Comparison of ENCODE assay signal across 17 cellular contexts in genomic region chr6:75933387-75933975, GRCh38.
DNase-seq lines count a peak whose midpoint lies in the region; ATAC-seq and TF ChIP-seq lines count a peak whose summit lies in the region.
"Had no signal": no experiment of that assay in that cellular context is flagged by ENCODE, and none has a peak within 500 bp of the region (broad histone marks: within the 10 kb centered on the region; RNA-seq: fewer than 3 reads in every experiment).

No MANE protein-coding gene starts in this region.

- CTCF ChIA-PET in A673 (lab: Charles Lee): no interaction called here

- POLR2A ChIA-PET in A673 (lab: Charles Lee; ENCODE audit: low non-redundant PET): no interaction called here

- no peaks in the 10 kb centered on the region for H3K9me3 ChIP-seq in lung (ENCODE audit: control insufficient read depth in 2 of 2, insufficient read depth in 1 of 2, low read length in 1 of 2)
- no peaks in the 10 kb centered on the region for H3K9me3 ChIP-seq in A673 (ENCODE audit: low read depth, low read length, poor library complexity, severe bottlenecking)
- H3K9me3 ChIP-seq: A549, HAP-1 had no signal

- peak; percentile 16 for ATAC-seq in lung (ENCODE audit: insufficient read depth, low FRiP score)
- ATAC-seq: A549 had no signal

- in situ Hi-C loops in G401 (cut with HindIII; ENCODE audit: low sequenced_read_pairs): no loop called here

- H3K4me3 ChIP-seq in lung (no peak overlapping the region), A673 (ENCODE audit: low read depth, low read length, poor library complexity, severe bottlenecking) (no peak overlapping the region)
- H3K4me3 ChIP-seq: A549, HAP-1, PC-9 had no signal

- H3K27ac ChIP-seq in lung (ENCODE audit: low read depth in 1 of 2, low read length in 1 of 2): no peak overlapping the region
- H3K27ac ChIP-seq in A673 (ENCODE audit: low read depth, low read length, poor library complexity, severe bottlenecking): no peak overlapping the region
- H3K27ac ChIP-seq: A549, PC-9 had no signal

- DNase-seq in NCI-H748 (lab: John Stamatoyannopoulos, UW; ENCODE audit: unreplicated experiment): peak; percentile 35
- DNase-seq in NCI-H748 treated with DMSO at 0.1 percent for 48 hours (lab: John Stamatoyannopoulos, UW): no peak
- DNase-seq in G401 (ENCODE audit: low spot score): peak; percentile 4
- peak; percentile 9 for DNase-seq in RPMI8226
- no peak for DNase-seq in lung (ENCODE audit: low spot score)
- DNase-seq in A673 (ENCODE audit: low spot score): no peak
- no peak for DNase-seq in retina
- no peak for DNase-seq in cortex of kidney (lab: John Stamatoyannopoulos, UW)
- DNase-seq: DMS79, MV-4-11, NCI-H1694 treated with DMSO at 0.1 percent for 48 hours, NCI-H2171 treated with DMSO at 0.1 percent for 48 hours, NCI-H510A, PC-9, SHP77 had no signal

- H3K36me3 ChIP-seq in lung (ENCODE audit: control insufficient read depth in 2 of 2, insufficient read depth in 2 of 2, low read length in 2 of 2): no peaks in the 10 kb centered on the region
- H3K36me3 ChIP-seq in A673 (ENCODE audit: insufficient read depth, low read length, poor library complexity, severe bottlenecking): no peaks in the 10 kb centered on the region
- H3K36me3 ChIP-seq: HAP-1 had no signal

- H3K27me3 ChIP-seq in lung (ENCODE audit: control insufficient read depth, insufficient read depth) (no peaks in the 10 kb centered on the region), A673 (replicated peaks; ENCODE audit: insufficient read depth, low read depth, low read length, poor library complexity) (no peaks in the 10 kb centered on the region)

- TF ChIP-seq CTCF in lung (IDR thresholded peaks at IDR 0.05; ENCODE audit: control extremely low read depth, extremely low read depth) (no peak), A673 (conservative IDR thresholded peaks at IDR 0.05; ENCODE audit: low read depth, low read length) (no peak)

- intact Hi-C loops in A673 (cut with micrococcal nuclease; ENCODE audit: unreplicated experiment): loop anchor here (5.0 to 10.0 kb wide), 2 partner anchors 751 to 929 kb away; no protein-coding TSS in a partner anchor

- WGBS in lung, 2 donors: 74 to 80% methylated on average over 7 of the region's 7 CpGs

- no TSS peak for BruUV-seq in A673 (replicated peaks; lab: Mats Ljungman, UMichigan)

- H3K4me1 ChIP-seq in lung (ENCODE audit: control insufficient read depth in 2 of 2, insufficient read depth in 2 of 2, low read length in 2 of 2) (peaks cover 0 to 5% of the 10 kb centered on the region in 2 donors), A673 (ENCODE audit: insufficient read depth, low read length, poor library complexity, severe bottlenecking) (peaks cover 5% of the 10 kb centered on the region)
- H3K4me1 ChIP-seq: A549 had no signal

Comparison
In these comparisons a context has a peak if more than half of its experiments do, and no peak if none do; other contexts are left out.
1. DNase-seq: peak in NCI-H748 (single experiment), G401 (single experiment) and RPMI8226 (single experiment); none in NCI-H748 treated with DMSO at 0.1 percent for 48 hours (single experiment), lung (single experiment), A673 (single experiment), retina (single experiment) and cortex of kidney (single experiment).